18 cellular contexts compared by ENCODE assay signal in the genomic region with DNA sequence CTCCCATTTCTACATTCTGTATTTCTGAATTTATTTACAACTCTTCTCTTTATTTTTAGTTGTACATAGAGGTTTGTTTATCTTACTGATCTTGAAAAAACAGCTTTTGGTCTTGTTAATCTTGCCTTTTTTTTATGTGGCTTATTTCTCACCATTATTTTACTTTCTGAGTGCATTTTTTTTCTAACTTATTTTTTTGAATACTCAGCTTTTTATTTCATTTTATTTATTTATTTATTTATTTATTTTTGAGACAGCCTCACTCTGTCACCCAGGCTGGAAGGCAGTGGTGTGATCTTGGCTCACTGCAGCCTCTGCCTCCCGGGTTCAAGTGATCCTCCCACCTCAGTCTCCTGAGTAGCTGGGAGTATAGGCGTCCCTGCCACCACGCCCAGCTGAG. TPM values are rescaled to one million over a fixed set of nuclear protein-coding genes. Genes with fewer than 3 reads are reported as not detected.
DNase-seq lines count a peak whose midpoint lies in the region; FAIRE-seq and TF ChIP-seq lines count a peak whose summit lies in the region.
"Had no signal": no experiment of that assay in that cellular context is flagged by ENCODE, and none has a peak within 500 bp of the region (broad histone marks: within the 10 kb centered on the region; RNA-seq: fewer than 3 reads in every experiment).

No MANE protein-coding gene starts in this region.

- H3K27me3 ChIP-seq in smooth muscle cell (ENCODE audit: low read depth) = no peaks in the 10 kb centered on the region
- no peaks in the 10 kb centered on the region for H3K27me3 ChIP-seq in BE2C
- H3K27me3 ChIP-seq: BLaER1 had no signal

- 95% methylated on average over 3 of the region's 3 CpGs for WGBS in smooth muscle cell (ENCODE audit: low lambda C conversion rate)

- H3K4me3 ChIP-seq in HEK293 (ENCODE audit: low read depth, low read length) (no peak overlapping the region), smooth muscle cell (no peak overlapping the region), BE2C (ENCODE audit: low read depth, low read length) (no peak overlapping the region)
- H3K4me3 ChIP-seq: A549, BLaER1 had no signal

- H2AFZ ChIP-seq in smooth muscle cell (ENCODE audit: low read depth) = no peak overlapping the region

- H3K4me1 ChIP-seq in HEK293 (ENCODE audit: control insufficient read depth, insufficient read depth, low read length) (no peaks in the 10 kb centered on the region), smooth muscle cell (ENCODE audit: low read depth) (peaks cover 7% of the 10 kb centered on the region), BE2C (no peaks in the 10 kb centered on the region)

- H3K4me2 ChIP-seq in smooth muscle cell = no peak overlapping the region
- H3K4me2 ChIP-seq: A549, BLaER1 had no signal

- CTCF ChIA-PET in HEK293 (lab: Yijun Ruan, JAX) = interaction anchor here (0.7 kb wide), 1 partner anchor 17 kb away, joined by 4 read pairs; no protein-coding TSS in a partner anchor

- POLR2A ChIA-PET in HEK293 (lab: Yijun Ruan, JAX) = no interaction called here

- TF ChIP-seq CTCF in HEK293 (tag by site-specific recombination; IDR thresholded peaks at IDR 0.05) = no peak
- TF ChIP-seq CTCF in smooth muscle cell (IDR thresholded peaks at IDR 0.05; ENCODE audit: borderline replicate concordance, insufficient read depth, poor library complexity, severe bottlenecking) = no peak
- TF ChIP-seq CTCF in GM20000 (IDR thresholded peaks at IDR 0.05; ENCODE audit: extremely low read depth, missing control alignments) = no peak
- no peak for TF ChIP-seq CTCF in BE2C (IDR thresholded peaks at IDR 0.05; ENCODE audit: low read depth, low read length)

- peaks cover 100% of the 10 kb centered on the region for H3K79me2 ChIP-seq in smooth muscle cell (ENCODE audit: low read depth)

- H3K9me3 ChIP-seq in HEK293 (ENCODE audit: control insufficient read depth, insufficient read depth, low read depth, low read length) (no peaks in the 10 kb centered on the region), smooth muscle cell (replicated peaks; ENCODE audit: low read depth) (no peaks in the 10 kb centered on the region), BE2C (no peaks in the 10 kb centered on the region)

- peaks cover 99% of the 10 kb centered on the region for H4K20me1 ChIP-seq in smooth muscle cell (ENCODE audit: low read depth)

- no peak overlapping the region for H3K27ac ChIP-seq in HEK293 (ENCODE audit: extremely low read depth, low read depth, low read length)
- H3K27ac ChIP-seq in smooth muscle cell (ENCODE audit: low read depth) = peak overlapping the region; percentile 27
- H3K27ac ChIP-seq: A549, BLaER1 had no signal

- H3K36me3 ChIP-seq in HEK293 (ENCODE audit: control insufficient read depth in 2 of 2, insufficient read depth in 1 of 2, low read length in 2 of 2) (no peaks in the 10 kb centered on the region; a peak in 1 of 3 replicates), smooth muscle cell (ENCODE audit: low read depth) (no peaks in the 10 kb centered on the region), BE2C (no peaks in the 10 kb centered on the region; the same call in 1 of the 2 replicates)

- H3F3A ChIP-seq in smooth muscle cell (ENCODE audit: low read depth) = peaks cover 6% of the 10 kb centered on the region

- no peak for DNase-seq in smooth muscle cell (lab: John Stamatoyannopoulos, UW; ENCODE audit: unreplicated experiment)
- no peak for DNase-seq in GM20000 (ENCODE audit: low spot score)
- DNase-seq in BE2C = no peak
- DNase-seq in activated CD8-positive, alpha-beta memory T cell treated with anti-CD3 and anti-CD28 coated beads, Interleukin-2, amount 50 U/mL, for 48 hours = no peak
- DNase-seq: AML-193; CD4-positive, alpha-beta memory T cell; DMS153; DMS79; GF-D8; GOT3; H7; IMR-90; KBM-7 had no signal

- H3K9ac ChIP-seq in smooth muscle cell (ENCODE audit: low read depth) = no peak overlapping the region
- H3K9ac ChIP-seq: BLaER1 had no signal

- FAIRE-seq in endometrium (lab: Jason Lieb, UNC) = peak; percentile 79
- FAIRE-seq: A549, HTR-8/SVneo had no signal

TF ChIP-seq in HEK293, 187 proteins besides CTCF, POLR2A, EP300 and RAD21:
- TF ChIP-seq GLIS1 (tag by site-specific recombination; IDR thresholded peaks at IDR 0.05) = no peak
- TF ChIP-seq, protein P1, sequence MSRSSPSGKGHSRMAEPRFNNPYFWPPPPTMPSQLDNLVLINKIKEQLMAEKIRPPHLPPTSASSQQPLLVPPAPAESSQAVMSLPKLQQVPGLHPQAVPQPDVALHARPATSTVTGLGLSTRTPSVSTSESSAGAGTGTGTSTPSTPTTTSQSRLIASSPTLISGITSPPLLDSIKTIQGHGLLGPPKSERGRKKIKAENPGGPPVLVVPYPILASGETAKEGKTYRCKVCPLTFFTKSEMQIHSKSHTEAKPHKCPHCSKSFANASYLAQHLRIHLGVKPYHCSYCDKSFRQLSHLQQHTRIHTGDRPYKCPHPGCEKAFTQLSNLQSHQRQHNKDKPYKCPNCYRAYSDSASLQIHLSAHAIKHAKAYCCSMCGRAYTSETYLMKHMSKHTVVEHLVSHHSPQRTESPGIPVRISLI (tag by site-specific recombination; IDR thresholded peaks at IDR 0.05) = 0 out of 2 replicates have a peak, but pooled peaks have one; percentile 39
TF ChIP-seq in HEK293: peak in this region for 1.

RNA-seq across cellular contexts. Expression of a gene that starts 23.9 kb away (rescaled TPM):
- 56.3 and 70.1 TPM in 2 replicates for total RNA-seq in smooth muscle cell
- polyA plus RNA-seq in smooth muscle cell = 67.5 and 78.4 TPM in 2 replicates
- 28.7 TPM for polyA plus RNA-seq in BE2C (2012; ENCODE audit: insufficient read depth, insufficient read length, low read depth)
